23 cellular contexts compared by ENCODE assay signal in the genomic region with DNA sequence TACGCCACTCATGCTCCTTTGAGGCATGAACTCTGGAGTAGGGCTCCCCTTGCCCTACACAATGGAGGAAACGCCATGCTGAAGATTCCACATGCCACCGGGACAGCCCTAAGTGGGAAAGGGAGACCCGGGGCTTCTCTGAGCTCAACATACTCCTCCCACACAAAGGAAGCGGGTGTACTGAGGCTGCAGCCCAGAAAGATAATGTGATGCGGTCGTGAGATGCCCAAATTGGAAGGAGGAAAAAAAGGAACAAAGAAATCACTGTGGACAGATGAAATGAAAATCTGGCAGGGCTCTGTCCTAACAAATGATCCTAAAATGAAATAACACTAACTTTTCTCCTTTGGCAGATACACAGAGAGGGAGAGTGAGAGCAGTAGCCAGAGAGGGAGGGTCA.
A peak's percentile ranks its signal among the peaks of the same experiment; 100 is the strongest.
DNase-seq lines count a peak whose midpoint lies in the region; ATAC-seq and TF ChIP-seq lines count a peak whose summit lies in the region.
"Had no signal": no experiment of that assay in that cellular context is flagged by ENCODE, and none has a peak within 500 bp of the region (broad histone marks: within the 10 kb centered on the region; RNA-seq: fewer than 3 reads in every experiment).

No MANE protein-coding gene starts in this region.

- no peaks in the 10 kb centered on the region for H3K9me3 Mint-ChIP-seq in neural crest cell
- H3K9me3 Mint-ChIP-seq: CD4-positive, alpha-beta T cell had no signal

- ATAC-seq in left ventricle myocardium superior = peak; percentile 7
- ATAC-seq in Right ventricle myocardium superior (ENCODE audit: poor library complexity) = no peak
- ATAC-seq: A549, GM23338, HCT116 had no signal

- H3K36me3 Mint-ChIP-seq in neural crest cell (ENCODE audit: low read depth) = peaks cover 22% of the 10 kb centered on the region
- H3K36me3 Mint-ChIP-seq: CD8-positive, alpha-beta memory T cell had no signal

- H3K27ac Mint-ChIP-seq in neural crest cell (ENCODE audit: unreplicated experiment) = peak overlapping the region; percentile 78
- H3K27ac Mint-ChIP-seq: CD4-positive, alpha-beta T cell; GM23338; H9 had no signal

- H3K4me3 Mint-ChIP-seq in neural crest cell = no peak overlapping the region
- H3K4me3 Mint-ChIP-seq: CD14-positive monocyte; CD4-positive, alpha-beta T cell; CD8-positive, alpha-beta memory T cell; GM23338; H9 had no signal

- no peaks in the 10 kb centered on the region for H3K27me3 Mint-ChIP-seq in neural crest cell (ENCODE audit: low read depth)

- TF ChIP-seq CTCF in neural crest cell (conservative IDR thresholded peaks at IDR 0.05) = no peak

- H3K4me1 Mint-ChIP-seq in neural crest cell = peaks cover 33% of the 10 kb centered on the region
- H3K4me1 Mint-ChIP-seq: CD14-positive monocyte; CD8-positive, alpha-beta memory T cell; GM23338; H9 had no signal

- intact Hi-C loops in left ventricle myocardium superior (cut with micrococcal nuclease) (no loop called here), Right ventricle myocardium superior (cut with DNase I) (no loop called here)

- DNase-seq in left ventricle myocardium superior (no peak), Right ventricle myocardium superior (no peak), foreskin melanocyte (peak; percentile 84), neural crest cell (ENCODE audit: low read depth, low spot score) (no peak), GM03348 (ENCODE audit: low spot score) (no peak), nucleus accumbens (lab: John Stamatoyannopoulos, UW) (no peak)
- no peak for DNase-seq in stimulated activated CD4-positive, alpha-beta T cell treated with anti-CD3 and anti-CD28 coated beads, Interleukin-12 subunit alpha, Interleukin-12 subunit beta, amount 100 ng/mL, for 4 hours
- DNase-seq: 8988T; ACHN; AML-193; BE2C; Calu3; CD4-positive, alpha-beta T cell; CD8-positive, alpha-beta memory T cell; COR-L47; DMS53; DMS79 treated with DMSO at 0.1 percent for 48 hours; GF-D8; H9 had no signal
